Comparison of ENCODE assay signal across 21 cellular contexts in genomic region chr4:71147261-71147660, GRCh38.
DNase-seq lines count a peak whose midpoint lies in the region; ATAC-seq and TF ChIP-seq lines count a peak whose summit lies in the region.
"Had no signal": no experiment of that assay in that cellular context is flagged by ENCODE, and none has a peak within 500 bp of the region (broad histone marks: within the 10 kb centered on the region; RNA-seq: fewer than 3 reads in every experiment).

No MANE protein-coding gene starts in this region.

- no peaks in the 10 kb centered on the region for H3K4me1 ChIP-seq in GM23338 (ENCODE audit: insufficient read depth)
- H3K4me1 ChIP-seq in CD8-positive, alpha-beta T cell (ENCODE audit: insufficient read depth, low read length), result no peaks in the 10 kb centered on the region

- H3K27ac Mint-ChIP-seq in GM23338, result no peak overlapping the region
- H3K27ac Mint-ChIP-seq in CD8-positive, alpha-beta T cell, result no peak overlapping the region
- H3K27ac Mint-ChIP-seq in CD14-positive monocyte, result no peak overlapping the region
- H3K27ac Mint-ChIP-seq: H9, IgD-negative memory B cell had no signal

- H2AFZ ChIP-seq in GM23338, result peak overlapping the region; percentile 10; the same call in 1 of the 2 replicates

- no peaks in the 10 kb centered on the region for H3K4me1 Mint-ChIP-seq in GM23338
- no peaks in the 10 kb centered on the region for H3K4me1 Mint-ChIP-seq in CD8-positive, alpha-beta T cell (ENCODE audit: low read depth)
- H3K4me1 Mint-ChIP-seq in CD14-positive monocyte, result no peaks in the 10 kb centered on the region
- H3K4me1 Mint-ChIP-seq: H9, IgD-negative memory B cell had no signal

- H3K27me3 ChIP-seq in GM23338 (ENCODE audit: insufficient read depth), result no peaks in the 10 kb centered on the region
- H3K27me3 ChIP-seq in brain microvascular endothelial cell (replicated peaks), result no peaks in the 10 kb centered on the region
- no peaks in the 10 kb centered on the region for H3K27me3 ChIP-seq in CD8-positive, alpha-beta T cell (ENCODE audit: insufficient read depth, low read length)

- intact Hi-C loops in CD8-positive, alpha-beta T cell (cut with DNase I, micrococcal nuclease), result no loop called here
- intact Hi-C loops in CD14-positive monocyte (cut with micrococcal nuclease), result no loop called here

- CTCF ChIA-PET in CD8-positive, alpha-beta T cell (lab: Charles Lee), result no interaction called here

- H3K9me2 ChIP-seq in GM23338 (ENCODE audit: insufficient read depth), result no peaks in the 10 kb centered on the region

- DNase-seq in GM23338 (ENCODE audit: low spot score), result no peak
- DNase-seq in NCI-H226, result peak; percentile 40
- peak; percentile 12 for DNase-seq in brain microvascular endothelial cell
- no peak for DNase-seq in NCI-H524 (lab: John Stamatoyannopoulos, UW)
- no peak for DNase-seq in CD8-positive, alpha-beta T cell
- DNase-seq in CD14-positive monocyte (ENCODE audit: low spot score), result no peak
- DNase-seq: AML-193; C1 segment of cervical spinal cord; GF-D8; H9; NCI-H1417; NCI-H187 treated with DMSO at 0.1 percent for 48 hours; NCI-H2107; NCI-H510A; NCI-H774; NK-92 treated with Interleukin-12 subunit alpha and Interleukin-12 subunit beta, amount 100 ng/mL, for 24 hours; T-helper 1 cell had no signal

- H3K27me3 Mint-ChIP-seq in GM23338 (ENCODE audit: insufficient read depth, low read depth, poor library complexity) (peaks cover 4% of the 10 kb centered on the region), CD14-positive monocyte (ENCODE audit: low read depth in 3 of 3) (peaks cover 0 to 2% (median 2%) of the 10 kb centered on the region in 3 donors)
- H3K27me3 Mint-ChIP-seq in CD8-positive, alpha-beta T cell (ENCODE audit: low read depth), result no peaks in the 10 kb centered on the region
- H3K27me3 Mint-ChIP-seq: IgD-negative memory B cell had no signal

- H3K9me3 Mint-ChIP-seq in GM23338 (no peaks in the 10 kb centered on the region), CD14-positive monocyte (peaks cover 0 to 7% (median 2%) of the 10 kb centered on the region in 7 donors)
- H3K9me3 Mint-ChIP-seq in CD8-positive, alpha-beta T cell, result no peaks in the 10 kb centered on the region

- no peaks in the 10 kb centered on the region for H3K36me3 ChIP-seq in GM23338 (ENCODE audit: insufficient read depth)
- H3K36me3 ChIP-seq in brain microvascular endothelial cell (replicated peaks), result no peaks in the 10 kb centered on the region
- H3K36me3 ChIP-seq in CD8-positive, alpha-beta T cell (ENCODE audit: insufficient read depth, low read length), result no peaks in the 10 kb centered on the region

- H3K36me3 Mint-ChIP-seq in GM23338 (ENCODE audit: low read depth) (no peaks in the 10 kb centered on the region), CD14-positive monocyte (no peaks in the 10 kb centered on the region)
- no peaks in the 10 kb centered on the region for H3K36me3 Mint-ChIP-seq in CD8-positive, alpha-beta T cell
- H3K36me3 Mint-ChIP-seq: IgD-negative memory B cell had no signal

- H3K4me3 Mint-ChIP-seq in GM23338, result no peak overlapping the region
- no peak overlapping the region for H3K4me3 Mint-ChIP-seq in CD8-positive, alpha-beta T cell
- H3K4me3 Mint-ChIP-seq in CD14-positive monocyte, result no peak overlapping the region
- H3K4me3 Mint-ChIP-seq: H9, IgD-negative memory B cell had no signal

- no peak overlapping the region for H3K4me3 ChIP-seq in GM23338
- H3K4me3 ChIP-seq in brain microvascular endothelial cell (ENCODE audit: low read depth, low read length), result no peak overlapping the region
- no peak overlapping the region for H3K4me3 ChIP-seq in CD8-positive, alpha-beta T cell (ENCODE audit: low read depth, low read length)

- POLR2A ChIA-PET in CD8-positive, alpha-beta T cell (lab: Charles Lee), result no interaction called here

- ATAC-seq in GM23338 (no peak), GM18909 (IDR thresholded peaks at IDR 0.05; ENCODE audit: poor library complexity, unreplicated experiment) (no peak)
- ATAC-seq in CD8-positive, alpha-beta T cell, result no peak
- ATAC-seq: Panc1, SK-N-SH treated with all-trans-retinoic acid at 6 μM for 48 hours had no signal

- no peaks in the 10 kb centered on the region for H3F3A ChIP-seq in GM23338 (replicated peaks; ENCODE audit: low read depth)

- in situ Hi-C loops in brain microvascular endothelial cell (cut with HindIII; ENCODE audit: low pct_ligation_motif_present, low sequenced_read_pairs), result loop anchor here (25.0 kb wide), 1 partner anchor 90 kb away; no protein-coding TSS in a partner anchor

- H3K27ac ChIP-seq in GM23338 (ENCODE audit: low read depth) (no peak overlapping the region), brain microvascular endothelial cell (no peak overlapping the region)
- no peak overlapping the region for H3K27ac ChIP-seq in CD8-positive, alpha-beta T cell (ENCODE audit: low read depth, low read length)

- no peaks in the 10 kb centered on the region for H3K9me3 ChIP-seq in CD8-positive, alpha-beta T cell (ENCODE audit: low read length)

- H3K4me2 ChIP-seq in GM23338, result no peak overlapping the region

- no peak for TF ChIP-seq CTCF in GM23338 (conservative IDR thresholded peaks at IDR 0.05; ENCODE audit: low read depth in 2 of 2)
- no peak for TF ChIP-seq CTCF in brain microvascular endothelial cell (IDR thresholded peaks at IDR 0.05; ENCODE audit: low read depth, low read length, missing control alignments)
- no peak for TF ChIP-seq CTCF in CD8-positive, alpha-beta T cell (IDR thresholded peaks at IDR 0.05)
- TF ChIP-seq CTCF in CD14-positive monocyte (IDR thresholded peaks at IDR 0.05), result no peak

- H3K79me2 ChIP-seq in GM23338 (replicated peaks; ENCODE audit: insufficient read depth), result no peaks in the 10 kb centered on the region

- H4K20me1 ChIP-seq in GM23338 (replicated peaks; ENCODE audit: insufficient read depth), result no peaks in the 10 kb centered on the region

TF ChIP-seq in GM23338, 12 proteins besides CTCF, POLR2A, EP300 and RAD21 (continues in another document):
- no peak for TF ChIP-seq ZNF114 (CRISPR knock-in tag; IDR thresholded peaks at IDR 0.05)
- no peak for TF ChIP-seq ETS1 (IDR thresholded peaks at IDR 0.05)
- TF ChIP-seq REST (IDR thresholded peaks at IDR 0.05; ENCODE audit: unreplicated experiment), result no peak

Comparison
In these comparisons a context has a peak if more than half of its experiments do, and no peak if none do; other contexts are left out.
1. DNase-seq: peak in NCI-H226 (single experiment) and brain microvascular endothelial cell (single experiment); none in GM23338 (single experiment), NCI-H524 (0 of 2), CD8-positive, alpha-beta T cell (0 of 7) and CD14-positive monocyte (single experiment).